Comparison of ENCODE assay signal across 21 cellular contexts in the genomic region with DNA sequence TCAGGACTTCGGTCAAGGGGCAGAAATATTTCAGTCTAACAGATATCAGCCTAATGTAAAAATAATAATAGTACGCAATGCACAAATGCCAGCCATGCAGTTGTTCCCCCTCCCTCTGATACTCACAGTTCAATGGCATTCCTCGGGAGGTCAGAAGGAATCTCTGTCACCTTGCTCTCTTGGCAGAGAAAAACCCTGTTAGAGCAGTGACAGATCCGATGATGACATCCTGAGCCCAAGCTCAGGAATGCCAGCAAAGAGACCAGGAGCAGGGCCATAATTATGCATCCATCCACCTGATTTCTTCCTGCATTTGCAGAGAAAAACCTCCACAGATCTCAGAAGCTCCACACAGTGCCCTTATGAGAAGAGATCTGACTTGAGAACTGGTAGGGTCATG. TPM values are rescaled to one million over a fixed set of nuclear protein-coding genes. Genes with fewer than 3 reads are reported as not detected.
"Had no signal": no experiment of that assay in that cellular context is flagged by ENCODE, and none has a peak within 500 bp of the region (broad histone marks: within the 10 kb centered on the region; RNA-seq: fewer than 3 reads in every experiment).

A gene with protein sequence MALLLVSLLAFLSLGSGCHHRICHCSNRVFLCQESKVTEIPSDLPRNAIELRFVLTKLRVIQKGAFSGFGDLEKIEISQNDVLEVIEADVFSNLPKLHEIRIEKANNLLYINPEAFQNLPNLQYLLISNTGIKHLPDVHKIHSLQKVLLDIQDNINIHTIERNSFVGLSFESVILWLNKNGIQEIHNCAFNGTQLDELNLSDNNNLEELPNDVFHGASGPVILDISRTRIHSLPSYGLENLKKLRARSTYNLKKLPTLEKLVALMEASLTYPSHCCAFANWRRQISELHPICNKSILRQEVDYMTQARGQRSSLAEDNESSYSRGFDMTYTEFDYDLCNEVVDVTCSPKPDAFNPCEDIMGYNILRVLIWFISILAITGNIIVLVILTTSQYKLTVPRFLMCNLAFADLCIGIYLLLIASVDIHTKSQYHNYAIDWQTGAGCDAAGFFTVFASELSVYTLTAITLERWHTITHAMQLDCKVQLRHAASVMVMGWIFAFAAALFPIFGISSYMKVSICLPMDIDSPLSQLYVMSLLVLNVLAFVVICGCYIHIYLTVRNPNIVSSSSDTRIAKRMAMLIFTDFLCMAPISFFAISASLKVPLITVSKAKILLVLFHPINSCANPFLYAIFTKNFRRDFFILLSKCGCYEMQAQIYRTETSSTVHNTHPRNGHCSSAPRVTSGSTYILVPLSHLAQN (minus strand): TSS at position 376 of the 400 bp plus-strand sequence. CDS start 98 bp downstream, at position 278.

- H3K36me3 ChIP-seq: colonic mucosa, esophagus muscularis mucosa, lower lobe of right lung, neutrophil, transverse colon had no signal

- H3K4me1 ChIP-seq: colonic mucosa, lower lobe of right lung, transverse colon had no signal

- H3K4me1 Mint-ChIP-seq: activated naive CD8-positive, alpha-beta T cell treated with anti-CD3 and anti-CD28 coated beads, Interleukin-2, amount 50 U/mL, for 24 hours had no signal

- H3K9me3 Mint-ChIP-seq: T-helper 2 cell treated with Interferon-gamma antibody and Interleukin-4, amounts not matched to agents 5 μg/mL and 100 μg/mL, for 36 hours had no signal

- H3K4me3 ChIP-seq: colonic mucosa, esophagus muscularis mucosa, lower lobe of right lung, skin epidermis, transverse colon had no signal

- H3K27me3 Mint-ChIP-seq: activated naive CD8-positive, alpha-beta T cell treated with anti-CD3 and anti-CD28 coated beads, Interleukin-2, amount 50 U/mL, for 24 hours had no signal

- ATAC-seq: activated CD4-positive, CD25-positive, alpha-beta regulatory T cell treated with anti-CD3 and anti-CD28 coated beads, Interleukin-2, amount 50 U/mL, for 24 hours; activated naive CD8-positive, alpha-beta T cell treated with anti-CD3 and anti-CD28 coated beads, Interleukin-2, amount 50 U/mL, for 24 hours; lower lobe of right lung had no signal

- H3K4me3 Mint-ChIP-seq: activated naive CD8-positive, alpha-beta T cell treated with anti-CD3 and anti-CD28 coated beads, Interleukin-2, amount 50 U/mL, for 24 hours; T-helper 2 cell treated with Interferon-gamma antibody and Interleukin-4, amounts not matched to agents 5 μg/mL and 100 μg/mL, for 36 hours had no signal

- DNase-seq: activated CD4-positive, alpha-beta T cell treated with anti-CD3 and anti-CD28 coated beads, Interleukin-2, amount 50 U/mL, for 1 hour; activated CD8-positive, alpha-beta memory T cell treated with anti-CD3 and anti-CD28 coated beads for 24 hours; activated naive CD4-positive, alpha-beta T cell treated with Interleukin-2 at 50 U/mL for 16 hours; activated naive CD8-positive, alpha-beta T cell treated with anti-CD3 and anti-CD28 coated beads, Interleukin-2, amount 50 U/mL, for 24 hours; colonic mucosa; hippocampal formation; kidney glomerular epithelial cell; lower lobe of right lung; midbrain; retina; stimulated activated CD4-positive, alpha-beta T cell treated with anti-CD3 and anti-CD28 coated beads, Interleukin-4, amount 100 ng/mL, for 4 hours; stimulated activated CD8-positive, alpha-beta memory T cell treated with anti-CD3 and anti-CD28 coated beads, Interleukin-4, amount 100 ng/mL, for 48 hours; stimulated activated naive CD4-positive, alpha-beta T cell treated with Interleukin-2 at 50 U/mL for 16 hours; substantia nigra; SW 1271; transverse colon had no signal

- H3K27ac ChIP-seq: colonic mucosa, esophagus muscularis mucosa, lower lobe of right lung, neutrophil, skin epidermis, transverse colon had no signal

- H3K27me3 ChIP-seq: colonic mucosa, esophagus muscularis mucosa, neutrophil, transverse colon had no signal

- H3K27ac Mint-ChIP-seq: activated naive CD8-positive, alpha-beta T cell treated with anti-CD3 and anti-CD28 coated beads, Interleukin-2, amount 50 U/mL, for 24 hours; T-helper 2 cell treated with Interferon-gamma antibody and Interleukin-4, amounts not matched to agents 5 μg/mL and 100 μg/mL, for 36 hours had no signal

- H3K9me3 ChIP-seq: colonic mucosa, esophagus muscularis mucosa, lower lobe of right lung, neutrophil, transverse colon had no signal

RNA-seq across cellular contexts. Expression of the gene that starts here (rescaled TPM):
- total RNA-seq: colonic mucosa, esophagus muscularis mucosa, lower lobe of right lung, transverse colon had no signal
